In genomic region chr3:141878326-141878725, GRCh38 we compare ENCODE assay signal across 9 cellular contexts. TPM values are rescaled to one million over a fixed set of nuclear protein-coding genes. Genes with fewer than 3 reads are reported as not detected.
DNase-seq lines count a peak whose midpoint lies in the region; ATAC-seq and TF ChIP-seq lines count a peak whose summit lies in the region.
"Had no signal": no experiment of that assay in that cellular context is flagged by ENCODE, and none has a peak within 500 bp of the region (broad histone marks: within the 10 kb centered on the region; RNA-seq: fewer than 3 reads in every experiment).

No MANE protein-coding gene starts in this region.

- H3K9me3 ChIP-seq in ES-I3 (ENCODE audit: control insufficient read depth, insufficient read depth, low read length): no peaks in the 10 kb centered on the region

- H3K4me1 Mint-ChIP-seq in osteocyte (ENCODE audit: unreplicated experiment): peaks cover 40% of the 10 kb centered on the region

- H3K27ac ChIP-seq in dorsolateral prefrontal cortex: peak overlapping the region in 7 of 59 donors; percentile 95 to 100 (median 99)

- TF ChIP-seq POLR2A in NB4 (IDR thresholded peaks at IDR 0.05; ENCODE audit: extremely low read depth, insufficient read length): no peak

- no peaks in the 10 kb centered on the region for H3K27me3 Mint-ChIP-seq in osteocyte (ENCODE audit: unreplicated experiment)

- TF ChIP-seq CTCF in NB4 (IDR thresholded peaks at IDR 0.05; ENCODE audit: low read depth, low read length) (no peak), dorsolateral prefrontal cortex (IDR thresholded peaks at IDR 0.05 in 54 of 56, conservative IDR thresholded peaks at IDR 0.05 in 2 of 56; ENCODE audit: low read depth in 1 of 56, partially characterized antibody in 56 of 56) (no peak), osteocyte (IDR thresholded peaks at IDR 0.05) (no peak)

- H3K4me3 ChIP-seq in NB4 (ENCODE audit: low read depth, low read length) (peak overlapping the region; percentile 75), dorsolateral prefrontal cortex (peak overlapping the region in 57 of 59 donors; percentile 64 to 98 (median 87))

- no peak for ATAC-seq in HG03354 (IDR thresholded peaks at IDR 0.05; ENCODE audit: poor library complexity, severe bottlenecking, unreplicated experiment)
- ATAC-seq in HG03469 (IDR thresholded peaks at IDR 0.05; ENCODE audit: unreplicated experiment): no peak
- no peak for ATAC-seq in GM21619 (IDR thresholded peaks at IDR 0.05; ENCODE audit: unreplicated experiment)

- peaks cover 5% of the 10 kb centered on the region; the same call in 1 of the 2 replicates for H3K4me1 ChIP-seq in ES-I3 (ENCODE audit: insufficient read depth, low read length)

- no peaks in the 10 kb centered on the region; the same call in none of the 2 replicates for H3K36me3 ChIP-seq in ES-I3 (ENCODE audit: insufficient read depth, low read length)

- peak overlapping the region; percentile 93 for H3K27ac Mint-ChIP-seq in osteocyte (ENCODE audit: unreplicated experiment)

- no peaks in the 10 kb centered on the region for H3K27me3 ChIP-seq in dorsolateral prefrontal cortex

- DNase-seq in NB4 (ENCODE audit: low read depth) (peak; percentile 57), dorsolateral prefrontal cortex (no peak), osteocyte (ENCODE audit: extremely low spot score, unreplicated experiment) (no peak), iPS-NIHi7 (ENCODE audit: extremely low spot score) (no peak)
- DNase-seq: amygdala had no signal

- peak overlapping the region; percentile 89 for H3K4me3 Mint-ChIP-seq in osteocyte (ENCODE audit: unreplicated experiment)

- intact Hi-C loops in dorsolateral prefrontal cortex (cut with DNase I): loop anchor here (5.0 to 10.0 kb wide), 5 partner anchors 266 to 566 kb away; partner anchors contain the start of genes RASA2 (in 1 of the 2) and TFDP2 (in 1 of the 2)

- H3K9ac ChIP-seq in ES-I3 (ENCODE audit: low read depth, low read length): peak overlapping the region; percentile 100

- H3K9me3 Mint-ChIP-seq in osteocyte (ENCODE audit: unreplicated experiment): no peaks in the 10 kb centered on the region

- peaks cover 4% of the 10 kb centered on the region for H3K36me3 Mint-ChIP-seq in osteocyte (ENCODE audit: unreplicated experiment)

RNA-seq across cellular contexts. Expression of gene ATP1B3, which starts 1.9 kb away (rescaled TPM):
- total RNA-seq in dorsolateral prefrontal cortex (100 to 1,000 TPM in 66 of 120 experiments, 10 to 100 TPM in 54; 60.5 to 189 (median 103) TPM), osteocyte (139 and 152 TPM in 2 replicates)
